Comparison of ENCODE assay signal across 14 cellular contexts in genomic region chr22:19761022-19761499, GRCh38. TPM values are rescaled to one million over a fixed set of nuclear protein-coding genes. Genes with fewer than 3 reads are reported as not detected.
A peak's percentile ranks its signal among the peaks of the same experiment; 100 is the strongest.
DNase-seq lines count a peak whose midpoint lies in the region; TF ChIP-seq lines count a peak whose summit lies in the region.
"Had no signal": no experiment of that assay in that cellular context is flagged by ENCODE, and none has a peak within 500 bp of the region (broad histone marks: within the 10 kb centered on the region; RNA-seq: fewer than 3 reads in every experiment).

No MANE protein-coding gene starts in this region.

- H3K9me3 ChIP-seq in HUES64 (ENCODE audit: insufficient read depth, low read depth, low read length) (no peaks in the 10 kb centered on the region), endodermal cell (ENCODE audit: control insufficient read depth, low read length) (no peaks in the 10 kb centered on the region)

- peaks cover 13% of the 10 kb centered on the region for H3K4me1 Mint-ChIP-seq in endodermal cell
- peaks cover 21% of the 10 kb centered on the region for H3K4me1 Mint-ChIP-seq in T-helper 2 cell treated with Interferon-gamma antibody and Interleukin-4, amounts not matched to agents 5 μg/mL and 100 μg/mL, for 36 hours (ENCODE audit: low read depth)

- H3K27ac Mint-ChIP-seq in endodermal cell = no peak overlapping the region
- no peak overlapping the region for H3K27ac Mint-ChIP-seq in T-helper 2 cell treated with Interferon-gamma antibody and Interleukin-4, amounts not matched to agents 5 μg/mL and 100 μg/mL, for 36 hours
- H3K27ac Mint-ChIP-seq: activated CD4-positive, alpha-beta memory T cell treated with anti-CD3 and anti-CD28 coated beads, Interleukin-2, amount 10 ng/mL, durations not matched to agents 7 days and 5 days; activated naive CD4-positive, alpha-beta T cell treated with anti-CD3 and anti-CD28 coated beads, Interleukin-2, amount 50 U/mL, for 24 hours had no signal

- TF ChIP-seq CTCF in C4-2B (conservative IDR thresholded peaks at IDR 0.05) (no peak), endodermal cell (conservative IDR thresholded peaks at IDR 0.05) (no peak)

- peaks cover 98% of the 10 kb centered on the region for H3K27me3 ChIP-seq in HUES64 (ENCODE audit: insufficient read depth, low read length)
- H3K27me3 ChIP-seq in endodermal cell (ENCODE audit: control insufficient read depth, insufficient read depth, low read length, poor library complexity, severe bottlenecking) = peaks cover 95% of the 10 kb centered on the region

- H3K9ac ChIP-seq in HUES64 (ENCODE audit: low read depth, low read length) (no peak overlapping the region), endodermal cell (ENCODE audit: extremely low read depth, low read length, poor library complexity, severe bottlenecking) (no peak overlapping the region)

- H3K27me3 Mint-ChIP-seq in endodermal cell (ENCODE audit: insufficient read depth) = peaks cover 87% of the 10 kb centered on the region
- H3K27me3 Mint-ChIP-seq in T-helper 2 cell treated with Interferon-gamma antibody and Interleukin-4, amounts not matched to agents 5 μg/mL and 100 μg/mL, for 36 hours (ENCODE audit: low read depth) = peaks cover 64% of the 10 kb centered on the region

- peak overlapping the region; percentile 41 for H3K4me3 Mint-ChIP-seq in endodermal cell
- H3K4me3 Mint-ChIP-seq in T-helper 2 cell treated with Interferon-gamma antibody and Interleukin-4, amounts not matched to agents 5 μg/mL and 100 μg/mL, for 36 hours = no peak overlapping the region
- H3K4me3 Mint-ChIP-seq: activated CD4-positive, alpha-beta memory T cell treated with anti-CD3 and anti-CD28 coated beads, Interleukin-2, amount 10 ng/mL, durations not matched to agents 7 days and 5 days had no signal

- H3K27ac ChIP-seq in C4-2B (peak overlapping the region; percentile 86), HUES64 (ENCODE audit: low read depth, low read length) (no peak overlapping the region), endodermal cell (ENCODE audit: low read depth, low read length) (no peak overlapping the region)
- H3K27ac ChIP-seq: foreskin keratinocyte had no signal

- no peaks in the 10 kb centered on the region for H3K36me3 Mint-ChIP-seq in endodermal cell (ENCODE audit: low read depth)
- peaks cover 2% of the 10 kb centered on the region for H3K36me3 Mint-ChIP-seq in T-helper 2 cell treated with Interferon-gamma antibody and Interleukin-4, amounts not matched to agents 5 μg/mL and 100 μg/mL, for 36 hours (ENCODE audit: low read depth)

- no peaks in the 10 kb centered on the region for H3K36me3 ChIP-seq in HUES64 (ENCODE audit: insufficient read depth, low read length)
- no peaks in the 10 kb centered on the region for H3K36me3 ChIP-seq in endodermal cell (ENCODE audit: control insufficient read depth, insufficient read depth, low read length)

- WGBS in HUES64 = under 1% methylated on average over 70 of the region's 70 CpGs
- WGBS in endodermal cell (ENCODE audit: insufficient coverage in 1 of 2, insufficient read length in 1 of 2), 2 experiments = 2% methylated on average over 18 to 70 of the region's 70 CpGs

- peak overlapping the region; percentile 29; the same call in 1 of the 2 replicates for H3K4me3 ChIP-seq in HUES64 (ENCODE audit: low read length)
- H3K4me3 ChIP-seq in endodermal cell (ENCODE audit: low read length) = no peak overlapping the region
- H3K4me3 ChIP-seq: lung had no signal

- DNase-seq in endodermal cell (peak; percentile 63), retina (peak; percentile 44), HUDEP-2 (lab: John Stamatoyannopoulos, UW; ENCODE audit: unreplicated experiment in 76 of 76) (no peak), islet precursor cell (no peak)
- DNase-seq in T-helper 2 cell treated with Interferon-gamma antibody and Interleukin-4, amounts not matched to agents 5 μg/mL and 100 μg/mL, for 36 hours (ENCODE audit: low spot score) = no peak
- no peak for DNase-seq in stimulated activated naive CD4-positive, alpha-beta T cell (lab: John Stamatoyannopoulos, UW)
- DNase-seq: activated CD4-positive, alpha-beta memory T cell treated with anti-CD3 and anti-CD28 coated beads, Interleukin-2, amount 10 ng/mL, durations not matched to agents 7 days and 5 days; foreskin keratinocyte; NCI-H1436 had no signal

- H3K4me1 ChIP-seq in HUES64 (ENCODE audit: insufficient read depth, low read length) = peaks cover 20% of the 10 kb centered on the region
- no peaks in the 10 kb centered on the region for H3K4me1 ChIP-seq in endodermal cell (ENCODE audit: control insufficient read depth, insufficient read depth, low read length)
- H3K4me1 ChIP-seq: foreskin keratinocyte had no signal

- no peaks in the 10 kb centered on the region for H3K9me3 Mint-ChIP-seq in endodermal cell
- no peaks in the 10 kb centered on the region for H3K9me3 Mint-ChIP-seq in T-helper 2 cell treated with Interferon-gamma antibody and Interleukin-4, amounts not matched to agents 5 μg/mL and 100 μg/mL, for 36 hours
- H3K9me3 Mint-ChIP-seq: activated CD4-positive, alpha-beta memory T cell treated with anti-CD3 and anti-CD28 coated beads, Interleukin-2, amount 10 ng/mL, durations not matched to agents 7 days and 5 days; activated naive CD4-positive, alpha-beta T cell treated with anti-CD3 and anti-CD28 coated beads, Interleukin-2, amount 50 U/mL, for 24 hours; T-helper 1 cell treated with Interleukin-12 subunit alpha and Interleukin-12 subunit beta and Interleukin-4 antibody, amounts not matched to agents 30 μg/mL and 1 μg/mL, for 36 hours had no signal

RNA-seq across cellular contexts. Expression of gene TBX1, which starts 0.5 kb away (rescaled TPM):
- 1.6 TPM for polyA plus RNA-seq in HUES64 (2013, experiment 1 of 2)
- 5.1 TPM for polyA plus RNA-seq in HUES64 (2013, experiment 2 of 2)
- total RNA-seq in endodermal cell = 1 to 10 TPM in 1 of 2 donors, not detected in 1; 1.3 TPM
- 0.75 TPM for polyA plus RNA-seq in endodermal cell (2013, experiment 1 of 2)
- polyA plus RNA-seq in endodermal cell (2013, experiment 2 of 2) = 1.2 TPM
- total RNA-seq: activated CD4-positive, alpha-beta memory T cell treated with anti-CD3 and anti-CD28 coated beads, Interleukin-2, amount 10 ng/mL, durations not matched to agents 7 days and 5 days had no signal

RNA-seq across cellular contexts. Expression of gene GP1BB, which starts 37.7 kb away (rescaled TPM):
- 2.5 TPM for polyA plus RNA-seq in HUES64 (2013, experiment 1 of 2)
- polyA plus RNA-seq in HUES64 (2013, experiment 2 of 2) = 7.9 TPM
- total RNA-seq in endodermal cell = under 1 TPM; 0.48 to 0.62 TPM
- polyA plus RNA-seq in endodermal cell (2013, experiment 1 of 2) = 4.2 TPM
- 5.0 TPM for polyA plus RNA-seq in endodermal cell (2013, experiment 2 of 2)
- total RNA-seq: activated CD4-positive, alpha-beta memory T cell treated with anti-CD3 and anti-CD28 coated beads, Interleukin-2, amount 10 ng/mL, durations not matched to agents 7 days and 5 days had no signal

RNA-seq across cellular contexts. Expression of gene SEPTIN5, which starts 46.8 kb away (rescaled TPM):
- polyA plus RNA-seq in HUES64 (2013, experiment 1 of 2) = 6.5 TPM
- polyA plus RNA-seq in HUES64 (2013, experiment 2 of 2) = 11.3 TPM
- 10 to 100 TPM in 1 of 2 donors, 1 to 10 TPM in 1; 9.8 to 20.0 TPM for total RNA-seq in endodermal cell
- polyA plus RNA-seq in endodermal cell (2013, experiment 1 of 2) = 45.2 TPM
- polyA plus RNA-seq in endodermal cell (2013, experiment 2 of 2) = 45.0 TPM
- total RNA-seq: activated CD4-positive, alpha-beta memory T cell treated with anti-CD3 and anti-CD28 coated beads, Interleukin-2, amount 10 ng/mL, durations not matched to agents 7 days and 5 days had no signal

Comparison
In these comparisons a context has a peak if more than half of its experiments do, and no peak if none do; other contexts are left out.
1. DNase-seq: peak in endodermal cell (single experiment) and retina (single experiment); none in HUDEP-2 (0 of 76), islet precursor cell (single experiment), T-helper 2 cell treated with Interferon-gamma antibody and Interleukin-4, amounts not matched to agents 5 μg/mL and 100 μg/mL, for 36 hours (single experiment) and stimulated activated naive CD4-positive, alpha-beta T cell (0 of 6).